ENCODE assay signal across 14 cellular contexts in the genomic region with DNA sequence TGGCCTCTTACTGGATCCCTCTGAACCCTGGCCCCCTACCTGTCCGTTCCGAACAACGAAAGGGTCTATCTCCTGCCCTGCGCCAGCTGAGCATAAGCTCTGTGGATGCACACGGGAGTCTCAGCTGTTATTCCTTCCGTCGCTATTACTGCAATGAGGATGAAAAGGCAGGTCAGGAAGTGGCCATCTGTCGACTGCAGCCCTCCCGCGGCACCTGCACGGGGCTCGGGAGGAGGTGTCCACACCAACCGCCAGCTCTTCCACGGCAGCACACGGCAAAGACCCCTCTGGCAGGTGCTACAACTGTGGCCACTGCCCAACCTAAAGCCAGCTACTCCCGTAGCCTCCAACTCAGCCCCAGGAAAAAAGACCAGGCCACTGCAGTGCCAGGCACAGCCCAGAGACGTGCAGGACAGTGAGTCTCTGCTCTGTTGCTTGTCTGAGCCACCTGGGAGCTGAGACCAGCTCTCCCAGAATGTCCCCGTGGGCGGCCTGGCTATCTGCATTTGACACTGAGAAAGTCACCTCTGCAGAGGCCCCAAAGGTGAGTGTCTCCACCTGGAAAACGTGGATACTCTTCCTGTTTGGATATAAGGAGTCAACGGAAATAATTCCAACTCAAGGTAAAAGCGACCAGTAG. TPM values are rescaled to one million over a fixed set of nuclear protein-coding genes. Genes with fewer than 3 reads are reported as not detected.
DNase-seq lines count a peak whose midpoint lies in the region; ATAC-seq and TF ChIP-seq lines count a peak whose summit lies in the region.
"Had no signal": no experiment of that assay in that cellular context is flagged by ENCODE, and none has a peak within 500 bp of the region (broad histone marks: within the 10 kb centered on the region; RNA-seq: fewer than 3 reads in every experiment).

No MANE protein-coding gene starts in this region.

- H3K9ac ChIP-seq in colonic mucosa (ENCODE audit: low read depth in 2 of 2, low read length in 2 of 2) = no peak overlapping the region

- H3K36me3 ChIP-seq in neutrophil (no peaks in the 10 kb centered on the region), colonic mucosa (no peaks in the 10 kb centered on the region)
- H3K36me3 ChIP-seq: prostate gland, SJSA1 had no signal

- ATAC-seq in HG02981 (IDR thresholded peaks at IDR 0.05; ENCODE audit: unreplicated experiment) = no peak

- H3K4me1 ChIP-seq in neutrophil (ENCODE audit: control insufficient read depth in 1 of 2, insufficient read depth in 1 of 2, low read depth in 1 of 2, low read length in 1 of 2) (peaks cover 17 to 22% of the 10 kb centered on the region in 2 experiments), colonic mucosa (no peaks in the 10 kb centered on the region)

- intact Hi-C loops in colonic mucosa (cut with DNase I) = no loop called here

- H3K4me3 ChIP-seq in neutrophil (ENCODE audit: low read depth in 1 of 2, low read length in 1 of 2) (no peak overlapping the region), colonic mucosa (no peak overlapping the region)
- H3K4me3 ChIP-seq: prostate gland, SJSA1 had no signal

- H3K27me3 ChIP-seq in neutrophil (no peaks in the 10 kb centered on the region), colonic mucosa (no peaks in the 10 kb centered on the region)
- H3K27me3 ChIP-seq: SJSA1 had no signal

- peak; percentile 3 for DNase-seq in NCI-H2227 (lab: John Stamatoyannopoulos, UW; ENCODE audit: unreplicated experiment)
- no peak for DNase-seq in NCI-H2227 treated with DMSO at 0.1 percent for 48 hours (lab: John Stamatoyannopoulos, UW)
- DNase-seq in NCI-H2171 (lab: John Stamatoyannopoulos, UW) = peak; percentile 45
- DNase-seq in cerebellar cortex (ENCODE audit: low spot score) = peak; percentile 77
- no peak for DNase-seq in CD1c-positive myeloid dendritic cell (ENCODE audit: extremely low spot score)
- DNase-seq in colonic mucosa = no peak
- DNase-seq: 8988T, dermis blood vessel endothelial cell, DMS53, MM.1S had no signal

- H3K9me3 ChIP-seq in neutrophil (no peaks in the 10 kb centered on the region), colonic mucosa (no peaks in the 10 kb centered on the region)
- H3K9me3 ChIP-seq: prostate gland, SJSA1 had no signal

- H3K27ac ChIP-seq in neutrophil = peak overlapping the region; percentile 50
- no peak overlapping the region for H3K27ac ChIP-seq in colonic mucosa
- H3K27ac ChIP-seq: SJSA1 had no signal

- TF ChIP-seq CTCF in neutrophil (IDR thresholded peaks at IDR 0.05) (no peak), colonic mucosa (IDR thresholded peaks at IDR 0.05) (no peak)

RNA-seq across cellular contexts. Expression of gene CAMSAP1, which starts 19.1 kb away (rescaled TPM):
- total RNA-seq in colonic mucosa = 10 to 100 TPM; 14.0 to 14.4 TPM

Comparison
In these comparisons a context has a peak if more than half of its experiments do, and no peak if none do; other contexts are left out.
1. DNase-seq: peak in NCI-H2227 (single experiment), NCI-H2171 (single experiment) and cerebellar cortex (single experiment); none in NCI-H2227 treated with DMSO at 0.1 percent for 48 hours (single experiment), CD1c-positive myeloid dendritic cell (single experiment) and colonic mucosa (single experiment).